ENCODE assay signal across 8 cellular contexts in the genomic region with DNA sequence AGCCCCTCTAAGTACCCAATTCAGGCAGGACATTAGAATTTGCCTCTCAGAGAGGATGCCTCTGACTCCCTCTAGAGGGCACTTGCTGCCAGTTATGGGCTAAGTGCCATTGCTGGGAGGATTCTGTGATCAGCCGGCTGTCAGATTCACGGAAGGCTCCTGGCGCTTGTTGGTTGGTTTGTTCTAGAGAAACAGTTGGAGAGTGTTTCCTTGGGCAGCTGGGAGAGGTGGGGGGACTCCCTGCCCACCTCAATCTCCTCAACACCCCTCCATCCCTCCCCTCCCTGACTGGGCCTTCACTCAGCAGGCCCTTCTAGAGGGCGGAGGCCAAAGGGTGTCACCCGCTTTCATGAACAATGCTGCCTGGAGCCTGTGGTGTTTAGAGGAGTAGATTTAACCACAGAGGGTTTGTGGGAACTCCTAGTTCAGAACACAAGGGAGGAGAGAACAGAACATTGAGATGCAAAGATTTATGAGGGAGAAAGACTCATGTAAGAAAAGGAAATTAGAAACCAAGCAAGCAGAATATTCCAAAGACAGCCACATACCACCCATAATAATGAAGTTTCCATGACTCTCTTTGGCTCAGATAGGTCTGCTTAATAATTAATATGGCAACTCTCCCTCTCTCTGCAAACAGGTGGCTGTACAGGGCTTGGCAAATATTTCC. TPM values are rescaled to one million over a fixed set of nuclear protein-coding genes. Genes with fewer than 3 reads are reported as not detected.
A peak's percentile ranks its signal among the peaks of the same experiment; 100 is the strongest.
DNase-seq lines count a peak whose midpoint lies in the region; ATAC-seq, FAIRE-seq and TF ChIP-seq lines count a peak whose summit lies in the region.

No MANE protein-coding gene starts in this region.

- H3K27me3 Mint-ChIP-seq in chondrocyte (ENCODE audit: low read depth), result no peaks in the 10 kb centered on the region

- no peak overlapping the region for H3K27ac Mint-ChIP-seq in chondrocyte (ENCODE audit: unreplicated experiment)

- ATAC-seq in left lobe of liver (peak; percentile 99), HG03095 (IDR thresholded peaks at IDR 0.05; ENCODE audit: unreplicated experiment) (no peak)

- TF ChIP-seq CTCF in chondrocyte (IDR thresholded peaks at IDR 0.05), result peak; percentile 91

- peak; percentile 82 for FAIRE-seq in GM19239 (lab: Jason Lieb, UNC)

- no peaks in the 10 kb centered on the region for H3K9me3 Mint-ChIP-seq in chondrocyte (ENCODE audit: low read depth)

- peaks cover 6% of the 10 kb centered on the region for H3K4me1 Mint-ChIP-seq in chondrocyte (ENCODE audit: low read depth)

- no peak overlapping the region for H3K4me3 Mint-ChIP-seq in chondrocyte (ENCODE audit: unreplicated experiment)

- no peaks in the 10 kb centered on the region for H3K36me3 Mint-ChIP-seq in chondrocyte (ENCODE audit: low read depth)

- peak; percentile 79 for DNase-seq in AG08396 (ENCODE audit: low spot score)
- peak; percentile 44 for DNase-seq in GM19239 (ENCODE audit: insufficient read length, low spot score)
- DNase-seq in NCI-H2227 treated with DMSO at 0.1 percent for 48 hours (lab: John Stamatoyannopoulos, UW), result peak; percentile 11
- peak; percentile 63 for DNase-seq in activated CD4-positive, alpha-beta T cell treated with anti-CD3 and anti-CD28 coated beads for 48 hours
- no peak for DNase-seq in chondrocyte (ENCODE audit: low spot score)
- peak; percentile 69 for DNase-seq in left lobe of liver (ENCODE audit: low spot score)
- DNase-seq in stimulated activated CD4-positive, alpha-beta T cell treated with anti-CD3 and anti-CD28 coated beads, Interleukin-4, amount 100 ng/mL, for 24 hours, result peak; percentile 62

RNA-seq across cellular contexts. Expression of a gene that starts 29.9 kb away (rescaled TPM):
- total RNA-seq in chondrocyte (7.2 to 10.8 TPM (median 9.6 TPM) in 3 replicates), left lobe of liver (17.2 TPM)
